33 cellular contexts compared by ENCODE assay signal in genomic region chr1:182200025-182200814, GRCh38.
A peak's percentile ranks its signal among the peaks of the same experiment; 100 is the strongest.
DNase-seq lines count a peak whose midpoint lies in the region; FAIRE-seq and TF ChIP-seq lines count a peak whose summit lies in the region.
"Had no signal": no experiment of that assay in that cellular context is flagged by ENCODE, and none has a peak within 500 bp of the region (broad histone marks: within the 10 kb centered on the region; RNA-seq: fewer than 3 reads in every experiment).

No MANE protein-coding gene starts in this region.

- H2AK5ac ChIP-seq in H1 (ENCODE audit: low read depth, low read length) = no peak overlapping the region

- no peak overlapping the region for H2BK20ac ChIP-seq in H1 (ENCODE audit: low read length)

- H2BK12ac ChIP-seq in H1 (ENCODE audit: low read depth, low read length) = no peak overlapping the region

- no peak for TF ChIP-seq POLR2A in H1 (IDR thresholded peaks at IDR 0.05; ENCODE audit: control extremely low read depth in 1 of 2, low read depth in 2 of 2, low read length in 2 of 2)

- H3K79me1 ChIP-seq in H1 (ENCODE audit: low read depth, low read length) = no peaks in the 10 kb centered on the region

- FAIRE-seq in H1 (lab: Jason Lieb, UNC) = no peak
- FAIRE-seq: bronchial epithelial cell, colon had no signal

- H4K20me1 ChIP-seq in H1 (replicated peaks in 1 of 2; ENCODE audit: control insufficient read depth in 1 of 2, insufficient read depth in 2 of 2, low read length in 2 of 2) = no peaks in the 10 kb centered on the region
- H4K20me1 ChIP-seq in osteoblast (ENCODE audit: insufficient read depth, low read length) = no peaks in the 10 kb centered on the region

- H3K4ac ChIP-seq in H1 (replicated peaks; ENCODE audit: insufficient read length, low read depth, low read length) = no peak overlapping the region

- H3K18ac ChIP-seq in H1 (ENCODE audit: extremely low read depth, low read length) = no peak overlapping the region

- H3K56ac ChIP-seq in H1 (replicated peaks; ENCODE audit: insufficient read length, low read depth, low read length) = no peak overlapping the region

- no peak for TF ChIP-seq EP300 in H1 (IDR thresholded peaks at IDR 0.05; ENCODE audit: borderline replicate concordance in 1 of 2, low read depth in 2 of 2, low read length in 2 of 2)

- H2BK15ac ChIP-seq in H1 (ENCODE audit: low read length) = no peak overlapping the region

- no peak overlapping the region for H4K8ac ChIP-seq in H1 (ENCODE audit: extremely low read depth, insufficient read depth, low read length)

- H3K4me1 ChIP-seq in H1 (replicated peaks in 1 of 4; ENCODE audit: control insufficient read depth in 3 of 4, insufficient read depth in 4 of 4, low read length in 3 of 4) (no peaks in the 10 kb centered on the region), osteoblast (ENCODE audit: insufficient read depth, low read length) (no peaks in the 10 kb centered on the region)
- H3K4me1 ChIP-seq: Peyer's patch had no signal

- H3K4me3 Mint-ChIP-seq in activated CD4-positive, alpha-beta T cell treated with anti-CD3 and anti-CD28 coated beads, Interleukin-2, amount 10 ng/mL, durations not matched to agents 7 days and 5 days = no peak overlapping the region
- H3K4me3 Mint-ChIP-seq in activated CD4-positive, alpha-beta memory T cell treated with anti-CD3 and anti-CD28 coated beads for 36 hours = no peak overlapping the region
- H3K4me3 Mint-ChIP-seq in osteocyte (ENCODE audit: unreplicated experiment) = no peak overlapping the region
- H3K4me3 Mint-ChIP-seq: activated CD4-positive, alpha-beta memory T cell treated with anti-CD3 and anti-CD28 coated beads, Interleukin-2, amount 10 ng/mL, durations not matched to agents 7 days and 5 days; immature natural killer cell; naive B cell had no signal

- no peak overlapping the region for H3K23ac ChIP-seq in H1 (ENCODE audit: insufficient read length)

- no peak overlapping the region for H4K5ac ChIP-seq in H1 (ENCODE audit: insufficient read length, low read depth, low read length)

- POLR2A ChIA-PET in H1 (lab: Charles Lee; ENCODE audit: partially characterized antibody) = interaction anchor here (0.6 kb wide), 1 partner anchor 11 kb away, joined by 4 read pairs; no protein-coding TSS in a partner anchor
- POLR2A ChIA-PET in activated CD4-positive, alpha-beta T cell treated with anti-CD3 and anti-CD28 coated beads, Interleukin-2, amount 10 ng/mL, durations not matched to agents 7 days and 5 days (lab: Charles Lee) = no interaction called here
- POLR2A ChIA-PET in activated CD4-positive, alpha-beta memory T cell treated with anti-CD3 and anti-CD28 coated beads for 36 hours (lab: Charles Lee) = no interaction called here

- H3K27ac ChIP-seq in H1 (ENCODE audit: low read depth, low read length) = no peak overlapping the region
- H3K27ac ChIP-seq in osteoblast (ENCODE audit: low read depth, low read length) = no peak overlapping the region
- H3K27ac ChIP-seq: Peyer's patch, tibial nerve had no signal

- H3K27me3 ChIP-seq in H1 (replicated peaks in 1 of 4; ENCODE audit: control insufficient read depth in 3 of 4, extremely low read depth in 1 of 4, insufficient read depth in 3 of 4, low read length in 3 of 4) = no peaks in the 10 kb centered on the region
- no peaks in the 10 kb centered on the region for H3K27me3 ChIP-seq in osteoblast (ENCODE audit: insufficient read depth, low read length)
- H3K27me3 ChIP-seq: Peyer's patch, tibial nerve had no signal

- H3K27me3 Mint-ChIP-seq in activated CD4-positive, alpha-beta T cell treated with anti-CD3 and anti-CD28 coated beads, Interleukin-2, amount 10 ng/mL, durations not matched to agents 7 days and 5 days = peaks cover 6% of the 10 kb centered on the region
- no peaks in the 10 kb centered on the region for H3K27me3 Mint-ChIP-seq in activated CD4-positive, alpha-beta memory T cell treated with anti-CD3 and anti-CD28 coated beads for 36 hours
- H3K27me3 Mint-ChIP-seq in osteocyte (ENCODE audit: unreplicated experiment) = peaks cover 3% of the 10 kb centered on the region

- H3K4me1 Mint-ChIP-seq in activated CD4-positive, alpha-beta T cell treated with anti-CD3 and anti-CD28 coated beads, Interleukin-2, amount 10 ng/mL, durations not matched to agents 7 days and 5 days = no peaks in the 10 kb centered on the region
- H3K4me1 Mint-ChIP-seq in activated CD4-positive, alpha-beta memory T cell treated with anti-CD3 and anti-CD28 coated beads for 36 hours (ENCODE audit: low read depth) = no peaks in the 10 kb centered on the region
- H3K4me1 Mint-ChIP-seq in osteocyte (ENCODE audit: unreplicated experiment) = peaks cover 3% of the 10 kb centered on the region
- H3K4me1 Mint-ChIP-seq: activated CD4-positive, alpha-beta memory T cell treated with anti-CD3 and anti-CD28 coated beads, Interleukin-2, amount 10 ng/mL, durations not matched to agents 7 days and 5 days; immature natural killer cell; naive B cell had no signal

- no peak overlapping the region for H2BK120ac ChIP-seq in H1 (replicated peaks; ENCODE audit: low read depth, low read length)

- no peak overlapping the region for H3K27ac Mint-ChIP-seq in activated CD4-positive, alpha-beta T cell treated with anti-CD3 and anti-CD28 coated beads, Interleukin-2, amount 10 ng/mL, durations not matched to agents 7 days and 5 days
- no peak overlapping the region for H3K27ac Mint-ChIP-seq in activated CD4-positive, alpha-beta memory T cell treated with anti-CD3 and anti-CD28 coated beads for 36 hours
- no peak overlapping the region for H3K27ac Mint-ChIP-seq in osteocyte (ENCODE audit: unreplicated experiment)
- H3K27ac Mint-ChIP-seq: activated CD4-positive, alpha-beta memory T cell treated with anti-CD3 and anti-CD28 coated beads, Interleukin-2, amount 10 ng/mL, durations not matched to agents 7 days and 5 days; activated naive CD4-positive, alpha-beta T cell treated with anti-CD3 and anti-CD28 coated beads, Interleukin-2, amount 50 U/mL, for 72 hours; activated T-helper 2 cell treated with anti-CD3 and anti-CD28 coated beads, Interferon-gamma antibody, Interleukin-2, Interleukin-4, amounts not matched to agents 10 μg/mL and 5 μg/mL and 100 μg/mL, durations not matched to agents 14 hours and 24 hours and 36 hours; immature natural killer cell; naive B cell had no signal

- CTCF ChIA-PET in H1 (lab: Charles Lee; ENCODE audit: partially characterized antibody) = interaction anchor here (0.7 to 1.0 kb wide), 4 partner anchors 29 to 194 kb away, joined by 3 to 4 read pairs (median 3); no protein-coding TSS in a partner anchor
- CTCF ChIA-PET in activated CD4-positive, alpha-beta T cell treated with anti-CD3 and anti-CD28 coated beads, Interleukin-2, amount 10 ng/mL, durations not matched to agents 7 days and 5 days (lab: Charles Lee) = interaction anchor here (0.5 to 1.4 kb wide), 4 partner anchors 9 to 72 kb away, joined by 3 read pairs; no protein-coding TSS in a partner anchor
- CTCF ChIA-PET in activated CD4-positive, alpha-beta memory T cell treated with anti-CD3 and anti-CD28 coated beads for 36 hours (lab: Charles Lee) = interaction anchor here (0.7 to 0.9 kb wide), 2 partner anchors 59 to 113 kb away, joined by 3 read pairs; no protein-coding TSS in a partner anchor

- H2AFZ ChIP-seq in H1 (ENCODE audit: low read length) (no peak overlapping the region), osteoblast (ENCODE audit: low read length) (no peak overlapping the region)

- no peak for TF ChIP-seq RAD21 in H1 (IDR thresholded peaks at IDR 0.05 in 1 of 2, conservative IDR thresholded peaks at IDR 0.05 in 1 of 2; ENCODE audit: low read depth in 2 of 2, low read length in 2 of 2)

- peak; percentile 30 for DNase-seq in ELF-1 (ENCODE audit: low read depth, low spot score)
- DNase-seq in NCI-H82 (lab: John Stamatoyannopoulos, UW) = peak; percentile 65
- DNase-seq in H1 (ENCODE audit: low read depth in 1 of 2, low spot score in 2 of 2) = no peak
- DNase-seq in osteoblast (ENCODE audit: insufficient read length, low spot score, missing footprints) = peak; percentile 13
- DNase-seq in activated CD4-positive, alpha-beta T cell treated with anti-CD3 and anti-CD28 coated beads, Interleukin-2, amount 10 ng/mL, durations not matched to agents 7 days and 5 days = no peak
- no peak for DNase-seq in T-helper 1 cell
- DNase-seq in activated CD4-positive, alpha-beta memory T cell treated with anti-CD3 and anti-CD28 coated beads for 36 hours = no peak
- DNase-seq in osteocyte (ENCODE audit: extremely low spot score, unreplicated experiment) = no peak
- DNase-seq: activated CD4-positive, alpha-beta memory T cell treated with anti-CD3 and anti-CD28 coated beads, Interleukin-2, amount 10 ng/mL, durations not matched to agents 7 days and 5 days; activated CD8-positive, alpha-beta memory T cell treated with anti-CD3 and anti-CD28 coated beads, Interleukin-2, amount 50 U/mL, for 48 hours; DMS53; effector memory CD4-positive, alpha-beta T cell; GDM1; hippocampal formation; immature natural killer cell; KBM-7; left colon; mesenchymal stem cell; MM.1S; naive B cell; NCI-H2171; NCI-H510A; nucleus accumbens; Peyer's patch; retina; SHP77 treated with DMSO at 0.1 percent for 48 hours; stimulated activated CD4-positive, alpha-beta T cell treated with anti-CD3 and anti-CD28 coated beads, Interleukin-2, amount 100 ng/mL, for 24 hours; T1000 had no signal

- H3K9ac ChIP-seq in H1 (replicated peaks in 1 of 4; ENCODE audit: extremely low read depth in 1 of 4, low read depth in 3 of 4, low read length in 3 of 4) = no peak overlapping the region

- no peak overlapping the region for H3K14ac ChIP-seq in H1 (ENCODE audit: insufficient read length)

- WGBS in H1 (ENCODE audit: extremely low coverage in 1 of 2, insufficient coverage in 1 of 2, insufficient read length in 1 of 2, insufficient replicate concordance in 2 of 2, low coverage in 1 of 2, low lambda C conversion rate in 2 of 2, missing lambda C conversion rate in 1 of 2), 2 experiments = 86% methylated on average over 4 of the region's 4 CpGs; no CpG with 5 or more reads in 1 of the 2 experiments

- H3K9me3 ChIP-seq in H1 (ENCODE audit: insufficient read depth in 2 of 2, low read depth in 1 of 2, low read length in 1 of 2) = no peaks in the 10 kb centered on the region
- H3K9me3 ChIP-seq in osteoblast (ENCODE audit: low read depth, low read length) = no peaks in the 10 kb centered on the region
- H3K9me3 ChIP-seq: Peyer's patch, tibial nerve had no signal

- peaks cover 3% of the 10 kb centered on the region for H3K9me3 Mint-ChIP-seq in activated CD4-positive, alpha-beta T cell treated with anti-CD3 and anti-CD28 coated beads, Interleukin-2, amount 10 ng/mL, durations not matched to agents 7 days and 5 days
- no peaks in the 10 kb centered on the region for H3K9me3 Mint-ChIP-seq in activated CD4-positive, alpha-beta memory T cell treated with anti-CD3 and anti-CD28 coated beads for 36 hours
- no peaks in the 10 kb centered on the region for H3K9me3 Mint-ChIP-seq in osteocyte (ENCODE audit: unreplicated experiment)
- H3K9me3 Mint-ChIP-seq: activated CD4-positive, alpha-beta memory T cell treated with anti-CD3 and anti-CD28 coated beads, Interleukin-2, amount 10 ng/mL, durations not matched to agents 7 days and 5 days; activated T-helper 2 cell treated with anti-CD3 and anti-CD28 coated beads, Interferon-gamma antibody, Interleukin-2, Interleukin-4, amounts not matched to agents 10 μg/mL and 5 μg/mL and 100 μg/mL, durations not matched to agents 14 hours and 24 hours and 36 hours; immature natural killer cell; naive B cell had no signal

- TF ChIP-seq CTCF in H1 (IDR thresholded peaks at IDR 0.05; ENCODE audit: control extremely low read depth in 1 of 3, insufficient read depth in 1 of 3, low read depth in 1 of 3, low read length in 3 of 3) = no peak
- no peak for TF ChIP-seq CTCF in osteoblast (IDR thresholded peaks at IDR 0.05; ENCODE audit: extremely low read depth, low read depth, low read length)
- TF ChIP-seq CTCF in osteocyte (IDR thresholded peaks at IDR 0.05) = no peak

- H3K79me2 ChIP-seq in H1 (ENCODE audit: control insufficient read depth in 1 of 2, insufficient read depth in 2 of 2, low read length in 2 of 2) (no peaks in the 10 kb centered on the region), osteoblast (ENCODE audit: insufficient read depth, low read length) (no peaks in the 10 kb centered on the region)

- intact Hi-C loops in activated CD4-positive, alpha-beta memory T cell treated with anti-CD3 and anti-CD28 coated beads for 36 hours (cut with micrococcal nuclease) = no loop called here

- H3K4me3 ChIP-seq in H1 (ENCODE audit: extremely low read depth in 1 of 4, insufficient read depth in 2 of 4, low read depth in 3 of 4, low read length in 4 of 4) (no peak overlapping the region), osteoblast (ENCODE audit: insufficient read depth, low read length) (no peak overlapping the region)
- H3K4me3 ChIP-seq: Peyer's patch, tibial nerve had no signal

- H4K91ac ChIP-seq in H1 (replicated peaks; ENCODE audit: insufficient read length, low read length) = no peak overlapping the region

- no peak overlapping the region for H2BK5ac ChIP-seq in H1 (ENCODE audit: low read depth, low read length)

- no peaks in the 10 kb centered on the region for H3K36me3 ChIP-seq in H1 (ENCODE audit: control insufficient read depth in 2 of 4, insufficient read depth in 4 of 4, low read length in 3 of 4)
- no peaks in the 10 kb centered on the region for H3K36me3 ChIP-seq in osteoblast (ENCODE audit: insufficient read depth, low read length)
- H3K36me3 ChIP-seq: Peyer's patch, tibial nerve had no signal

- no peaks in the 10 kb centered on the region for H3K23me2 ChIP-seq in H1 (ENCODE audit: low read depth, low read length)

- H3K4me2 ChIP-seq in H1 (ENCODE audit: insufficient read depth in 1 of 2, low read depth in 2 of 2, low read length in 2 of 2) (no peak overlapping the region), osteoblast (ENCODE audit: insufficient read depth, low read length) (no peak overlapping the region)

- H3K36me3 Mint-ChIP-seq in activated CD4-positive, alpha-beta T cell treated with anti-CD3 and anti-CD28 coated beads, Interleukin-2, amount 10 ng/mL, durations not matched to agents 7 days and 5 days (ENCODE audit: low read depth) = peaks cover 1% of the 10 kb centered on the region
- H3K36me3 Mint-ChIP-seq in activated CD4-positive, alpha-beta memory T cell treated with anti-CD3 and anti-CD28 coated beads for 36 hours = no peaks in the 10 kb centered on the region
- H3K36me3 Mint-ChIP-seq in osteocyte (ENCODE audit: unreplicated experiment) = no peaks in the 10 kb centered on the region
- H3K36me3 Mint-ChIP-seq: activated naive CD4-positive, alpha-beta T cell treated with anti-CD3 and anti-CD28 coated beads, Interleukin-2, amount 50 U/mL, for 72 hours; immature natural killer cell; naive B cell had no signal

Comparison
In these comparisons a context has a peak if more than half of its experiments do, and no peak if none do; other contexts are left out.
1. DNase-seq: peak in ELF-1 (single experiment), NCI-H82 (single experiment) and osteoblast (single experiment); none in H1 (0 of 2), activated CD4-positive, alpha-beta T cell treated with anti-CD3 and anti-CD28 coated beads, Interleukin-2, amount 10 ng/mL, durations not matched to agents 7 days and 5 days (single experiment), T-helper 1 cell (0 of 5), activated CD4-positive, alpha-beta memory T cell treated with anti-CD3 and anti-CD28 coated beads for 36 hours (single experiment) and osteocyte (single experiment).